Comparison of ENCODE assay signal across 1 cellular context in the genomic region with DNA sequence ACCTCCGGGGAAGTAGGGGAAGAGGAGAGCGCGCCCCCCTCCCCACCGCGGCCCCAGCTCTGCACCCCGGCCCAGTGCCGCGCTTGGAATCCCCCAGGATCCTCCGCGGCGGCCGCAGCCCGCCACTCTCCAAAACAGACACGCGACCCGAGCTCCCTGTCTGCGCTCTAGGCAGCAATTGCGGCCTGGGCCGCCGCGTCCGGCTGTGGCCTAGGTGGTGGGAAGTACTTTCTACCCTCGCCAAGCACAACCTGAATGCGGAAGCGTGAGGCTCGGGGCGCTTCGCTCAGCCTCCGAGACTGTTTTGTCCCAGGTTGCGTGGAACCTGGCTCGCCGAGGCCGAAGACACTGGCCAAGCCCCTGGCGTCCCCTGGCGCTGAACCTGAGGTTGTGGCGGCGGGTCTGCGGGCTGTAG.
TF ChIP-seq lines count a peak whose summit lies in the region.

No MANE protein-coding gene starts in this region.

TF ChIP-seq in SK-N-SH, 30 proteins besides CTCF, POLR2A, EP300 and RAD21 (continued from another document):
- TF ChIP-seq, protein P1, sequence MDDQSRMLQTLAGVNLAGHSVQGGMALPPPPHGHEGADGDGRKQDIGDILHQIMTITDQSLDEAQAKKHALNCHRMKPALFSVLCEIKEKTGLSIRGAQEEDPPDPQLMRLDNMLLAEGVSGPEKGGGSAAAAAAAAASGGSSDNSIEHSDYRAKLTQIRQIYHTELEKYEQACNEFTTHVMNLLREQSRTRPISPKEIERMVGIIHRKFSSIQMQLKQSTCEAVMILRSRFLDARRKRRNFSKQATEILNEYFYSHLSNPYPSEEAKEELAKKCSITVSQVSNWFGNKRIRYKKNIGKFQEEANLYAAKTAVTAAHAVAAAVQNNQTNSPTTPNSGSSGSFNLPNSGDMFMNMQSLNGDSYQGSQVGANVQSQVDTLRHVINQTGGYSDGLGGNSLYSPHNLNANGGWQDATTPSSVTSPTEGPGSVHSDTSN (IDR thresholded peaks at IDR 0.05) = no peak
- no peak for TF ChIP-seq POLR2AphosphoS5 (IDR thresholded peaks at IDR 0.05; ENCODE audit: low read depth, low read length)
TF ChIP-seq in SK-N-SH: peak in this region for 0.
